In genomic region chr2:185607943-185608342, GRCh38 we compare ENCODE assay signal across 31 cellular contexts.
"Had no signal": no experiment of that assay in that cellular context is flagged by ENCODE, and none has a peak within 500 bp of the region (broad histone marks: within the 10 kb centered on the region; RNA-seq: fewer than 3 reads in every experiment).

No MANE protein-coding gene starts in this region.

- H3K27me3 ChIP-seq: ascending aorta, cardiac muscle cell had no signal

- H3K4me3 ChIP-seq: ascending aorta, cardiac muscle cell had no signal

- H3K9me3 ChIP-seq: ascending aorta had no signal

- H3K4me1 ChIP-seq: ascending aorta had no signal

- DNase-seq: activated CD4-positive, alpha-beta memory T cell treated with anti-CD3 and anti-CD28 coated beads, Interleukin-2, amount 10 ng/mL, durations not matched to agents 7 days and 5 days; activated CD4-positive, alpha-beta T cell treated with anti-CD3 and anti-CD28 coated beads for 1 hour; activated CD4-positive, alpha-beta T cell treated with anti-CD3 and anti-CD28 coated beads for 36 hours; activated CD4-positive, alpha-beta T cell treated with anti-CD3 and anti-CD28 coated beads for 48 hours; activated CD4-positive, alpha-beta T cell treated with anti-CD3 and anti-CD28 coated beads, Interleukin-2, amount 10 ng/mL, durations not matched to agents 7 days and 5 days; activated CD4-positive, alpha-beta T cell treated with anti-CD3 and anti-CD28 coated beads, Interleukin-2, amount 50 U/mL, for 48 hours; activated CD4-positive, CD25-positive, alpha-beta regulatory T cell; activated CD8-positive, alpha-beta memory T cell treated with anti-CD3 and anti-CD28 coated beads for 24 hours; activated CD8-positive, alpha-beta memory T cell treated with anti-CD3 and anti-CD28 coated beads, Interleukin-2, amount 10 ng/mL, durations not matched to agents 7 days and 5 days; activated CD8-positive, alpha-beta memory T cell treated with anti-CD3 and anti-CD28 coated beads, Interleukin-2, amount 50 U/mL, for 48 hours; activated CD8-positive, alpha-beta T cell treated with anti-CD3 and anti-CD28 coated beads, Interleukin-2, amount 10 ng/mL, durations not matched to agents 7 days and 5 days; activated effector memory CD4-positive, alpha-beta T cell treated with Interleukin-2 at 50 U/mL for 16 hours; activated gamma-delta T cell; activated naive CD4-positive, alpha-beta T cell treated with anti-CD3 and anti-CD28 coated beads, Interleukin-2, amount 10 ng/mL, durations not matched to agents 7 days and 5 days; activated naive CD4-positive, alpha-beta T cell treated with Interleukin-2 at 50 U/mL for 16 hours; activated naive CD8-positive, alpha-beta T cell treated with anti-CD3 and anti-CD28 coated beads, Interleukin-2, amount 10 ng/mL, durations not matched to agents 7 days and 5 days; activated naive CD8-positive, alpha-beta T cell treated with anti-CD3 and anti-CD28 coated beads, Interleukin-2, amount 50 U/mL, for 24 hours; activated T-cell treated with anti-CD3 and anti-CD28 coated beads, Interleukin-2, amount 50 U/mL, for 24 hours; activated T-cell treated with anti-CD3 and anti-CD28 coated beads, Interleukin-2, amount 50 U/mL, for 48 hours; amygdala; anterior cingulate cortex; caudate nucleus; cerebellar nuclear complex; T-helper 17 cell; T-helper 9 cell; WERI-Rb-1 had no signal

- H3K27ac ChIP-seq: ascending aorta, cardiac muscle cell, WERI-Rb-1 had no signal

- H3K36me3 ChIP-seq: ascending aorta, cardiac muscle cell, WERI-Rb-1 had no signal

- FAIRE-seq: bronchial epithelial cell had no signal

- ATAC-seq: activated CD4-positive, alpha-beta T cell treated with anti-CD3 and anti-CD28 coated beads for 36 hours; activated CD4-positive, CD25-positive, alpha-beta regulatory T cell treated with anti-CD3 and anti-CD28 coated beads, Interleukin-2, amount 50 U/mL, for 24 hours; activated CD8-positive, alpha-beta memory T cell treated with anti-CD3 and anti-CD28 coated beads, Interleukin-2, amount 10 ng/mL, durations not matched to agents 7 days and 5 days; activated CD8-positive, alpha-beta T cell treated with anti-CD3 and anti-CD28 coated beads, Interleukin-2, amount 10 ng/mL, durations not matched to agents 7 days and 5 days; activated naive CD8-positive, alpha-beta T cell treated with anti-CD3 and anti-CD28 coated beads, Interleukin-2, amount 50 U/mL, for 24 hours; T-helper 17 cell; WTC11 had no signal
